In the genomic region with DNA sequence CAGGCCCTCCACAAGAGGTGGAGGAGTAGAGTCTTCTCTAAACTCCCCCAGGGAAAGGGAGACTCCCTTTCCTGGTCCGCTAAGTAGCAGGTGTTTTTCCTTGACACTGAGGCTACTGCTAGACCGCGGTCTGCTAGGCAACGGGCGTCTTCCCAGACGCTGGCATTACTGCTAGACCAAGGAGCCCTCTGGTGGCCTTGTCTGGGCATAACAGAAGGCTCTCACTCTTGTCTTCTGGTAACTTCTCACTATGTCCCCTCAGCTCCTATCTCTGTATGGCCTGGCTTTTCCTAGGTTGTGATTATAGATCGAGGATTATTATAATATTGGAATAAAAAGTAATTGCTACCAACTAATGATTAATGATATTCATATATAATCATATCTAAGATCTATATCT, we compare ENCODE assay signal across 8 cellular contexts. TPM values are rescaled to one million over a fixed set of nuclear protein-coding genes. Genes with fewer than 3 reads are reported as not detected.
DNase-seq lines count a peak whose midpoint lies in the region; ATAC-seq and TF ChIP-seq lines count a peak whose summit lies in the region.
"Not testable (repeated sequence)": the region's sequence is repeated elsewhere in the genome, so short reads cannot be mapped to it uniquely, and the experiment has no call there.

No MANE protein-coding gene starts in this region.

- H3K9me2 ChIP-seq in SK-N-SH: not testable (repeated sequence)

- H3K9me3 Mint-ChIP-seq in CD4-positive, alpha-beta T cell: peaks cover 19% of the 10 kb centered on the region
- peaks cover 36% of the 10 kb centered on the region for H3K9me3 Mint-ChIP-seq in activated T-cell treated with anti-CD3 and anti-CD28 coated beads, Interleukin-2, amount 50 U/mL, for 24 hours
- H3K9me3 Mint-ChIP-seq in naive thymus-derived CD8-positive, alpha-beta T cell: peaks cover 0 to 72% (median 32%) of the 10 kb centered on the region in 9 donors

- H3K4me2 ChIP-seq in KMS-11, SK-N-SH: not testable (repeated sequence)

- H3K79me2 ChIP-seq in KMS-11 (ENCODE audit: insufficient read depth, low read depth); SK-N-SH (ENCODE audit: insufficient read depth): not testable (repeated sequence)

- H3K27ac ChIP-seq in CD4-positive, alpha-beta T cell (ENCODE audit: low read depth, low read length); KMS-11; SK-N-SH (ENCODE audit: low read depth in 2 of 2, low read length in 1 of 2); heart right ventricle: not testable (repeated sequence)

- TF ChIP-seq EP300 in SK-N-SH (IDR thresholded peaks at IDR 0.05; ENCODE audit: borderline replicate concordance in 1 of 2, low read depth in 1 of 2, low read length in 1 of 2): not testable (repeated sequence)

- not testable (repeated sequence) for H4K20me1 ChIP-seq in KMS-11 (ENCODE audit: insufficient read depth); SK-N-SH (ENCODE audit: insufficient read depth)

- H3K27me3 ChIP-seq in CD4-positive, alpha-beta T cell (ENCODE audit: control insufficient read depth, insufficient read depth, low read length); KMS-11 (ENCODE audit: insufficient read depth, low read depth); SK-N-SH (ENCODE audit: insufficient read depth); heart right ventricle: not testable (repeated sequence)

- CTCF ChIA-PET in CD4-positive, alpha-beta T cell (lab: Charles Lee): not testable (repeated sequence)
- CTCF ChIA-PET in SK-N-SH (lab: Yijun Ruan, JAX): interaction anchor here (1.0 kb wide), 1 partner anchor 15 kb away, joined by 3 read pairs; no protein-coding TSS in a partner anchor

- 81% methylated on average over 7 of the region's 7 CpGs for WGBS in SK-N-SH (ENCODE audit: low lambda C conversion rate)
- WGBS in heart right ventricle, 2 donors: 45 to 64% methylated on average over 7 of the region's 7 CpGs

- not testable (repeated sequence) for ATAC-seq in CD4-positive, alpha-beta T cell (ENCODE audit: poor library complexity); heart right ventricle; naive thymus-derived CD8-positive, alpha-beta T cell

- not testable (repeated sequence) for H3K4me3 ChIP-seq in KMS-11 (IDR thresholded peaks at IDR 0.05; ENCODE audit: insufficient read depth, low read depth, low read length); SK-N-SH (ENCODE audit: low read depth in 2 of 2, low read length in 1 of 2); heart right ventricle

- H3F3A ChIP-seq in SK-N-SH (replicated peaks; ENCODE audit: insufficient read depth): not testable (repeated sequence)

- not testable (repeated sequence) for H3K27me3 Mint-ChIP-seq in CD4-positive, alpha-beta T cell; activated T-cell treated with anti-CD3 and anti-CD28 coated beads, Interleukin-2, amount 50 U/mL, for 24 hours; naive thymus-derived CD8-positive, alpha-beta T cell

- DNase-seq in CD4-positive, alpha-beta T cell: peak in 8 of 10 experiments; percentile 4 to 37 (median 9)
- DNase-seq in SK-N-SH: not testable (repeated sequence)
- peak; percentile 55 for DNase-seq in activated T-cell treated with anti-CD3 and anti-CD28 coated beads, Interleukin-2, amount 50 U/mL, for 24 hours
- DNase-seq in central memory CD4-positive, alpha-beta T cell: peak; percentile 4
- peak; percentile 60 to 67 for DNase-seq in heart right ventricle
- peak in 7 of 10 donors; percentile 1 to 34 (median 9) for DNase-seq in naive thymus-derived CD8-positive, alpha-beta T cell
- DNase-seq in stimulated activated naive CD4-positive, alpha-beta T cell treated with Interleukin-2 at 50 U/mL for 16 hours (lab: John Stamatoyannopoulos, UW): peak; percentile 9

- not testable (repeated sequence) for H3K27ac Mint-ChIP-seq in CD4-positive, alpha-beta T cell; activated T-cell treated with anti-CD3 and anti-CD28 coated beads, Interleukin-2, amount 50 U/mL, for 24 hours; naive thymus-derived CD8-positive, alpha-beta T cell

- H3K36me3 ChIP-seq in KMS-11 (ENCODE audit: insufficient read depth): not testable (repeated sequence)
- H3K36me3 ChIP-seq in SK-N-SH (replicated peaks in 1 of 2; ENCODE audit: control insufficient read depth in 1 of 2, insufficient read depth in 2 of 2, low read length in 1 of 2) (peaks cover 15 to 72% of the 10 kb centered on the region in 2 experiments), heart right ventricle (peaks cover 0 to 86% (median 20%) of the 10 kb centered on the region in 9 donors)

- H3K4me1 ChIP-seq in KMS-11 (ENCODE audit: low read depth, poor library complexity, severe bottlenecking); SK-N-SH (ENCODE audit: control insufficient read depth in 1 of 2, insufficient read depth in 2 of 2, low read depth in 1 of 2, low read length in 1 of 2); heart right ventricle: not testable (repeated sequence)

- H3K9me3 ChIP-seq in CD4-positive, alpha-beta T cell (ENCODE audit: control insufficient read depth, low read length): peaks cover 58% of the 10 kb centered on the region
- peaks cover 45% of the 10 kb centered on the region for H3K9me3 ChIP-seq in SK-N-SH
- H3K9me3 ChIP-seq in heart right ventricle: peaks cover 0 to 99% (median 29%) of the 10 kb centered on the region in 11 donors

- peak; percentile 44 for TF ChIP-seq CTCF in CD4-positive, alpha-beta T cell (IDR thresholded peaks at IDR 0.05)
- TF ChIP-seq CTCF in KMS-11 (conservative IDR thresholded peaks at IDR 0.05; ENCODE audit: low read depth, low read length): 0 out of 2 replicates have a peak, but pooled peaks have one; percentile 37
- TF ChIP-seq CTCF in SK-N-SH (IDR thresholded peaks at IDR 0.05): peak; percentile 33; the same call in 1 of the 2 replicates
- TF ChIP-seq CTCF in heart right ventricle (IDR thresholded peaks at IDR 0.05): peak; percentile 39 to 76 (median 66)

- not testable (repeated sequence) for TF ChIP-seq RAD21 in SK-N-SH (IDR thresholded peaks at IDR 0.05; ENCODE audit: low read length)

- POLR2A ChIA-PET in CD4-positive, alpha-beta T cell (lab: Charles Lee); SK-N-SH (lab: Yijun Ruan, JAX); naive thymus-derived CD8-positive, alpha-beta T cell (lab: Charles Lee): not testable (repeated sequence)

- not testable (repeated sequence) for H2AFZ ChIP-seq in KMS-11 (ENCODE audit: low read depth); SK-N-SH (ENCODE audit: low read depth)

- not testable (repeated sequence) for H3K4me3 Mint-ChIP-seq in CD4-positive, alpha-beta T cell; activated T-cell treated with anti-CD3 and anti-CD28 coated beads, Interleukin-2, amount 50 U/mL, for 24 hours; naive thymus-derived CD8-positive, alpha-beta T cell

- H3K9ac ChIP-seq in KMS-11, SK-N-SH: not testable (repeated sequence)

- peaks cover 83% of the 10 kb centered on the region for H3K36me3 Mint-ChIP-seq in CD4-positive, alpha-beta T cell (ENCODE audit: low read depth)
- H3K36me3 Mint-ChIP-seq in activated T-cell treated with anti-CD3 and anti-CD28 coated beads, Interleukin-2, amount 50 U/mL, for 24 hours (ENCODE audit: low read depth): peaks cover 86% of the 10 kb centered on the region
- H3K36me3 Mint-ChIP-seq in naive thymus-derived CD8-positive, alpha-beta T cell: peaks cover 34 to 71% (median 58%) of the 10 kb centered on the region in 3 donors

- not testable (repeated sequence) for H3K4me1 Mint-ChIP-seq in CD4-positive, alpha-beta T cell (ENCODE audit: low read depth); activated T-cell treated with anti-CD3 and anti-CD28 coated beads, Interleukin-2, amount 50 U/mL, for 24 hours (ENCODE audit: low read depth); naive thymus-derived CD8-positive, alpha-beta T cell

- intact Hi-C loops in CD4-positive, alpha-beta T cell (cut with DNase I, micrococcal nuclease): loop anchor here in 1 of 2 experiments (10.0 kb wide), 1 partner anchor 46 kb away; no protein-coding TSS in a partner anchor
- intact Hi-C loops in heart right ventricle (cut with DNase I): loop anchor here in 1 of 10 donors (10.0 kb wide), 1 partner anchor 396 kb away; the partner anchor contains the start of gene CILP2

RNA-seq across cellular contexts. Expression of gene ZNF93, which starts 29.7 kb away (rescaled TPM):
- 1 to 10 TPM; 4.4 to 5.4 TPM for total RNA-seq in CD4-positive, alpha-beta T cell
- polyA plus RNA-seq in SK-N-SH (2012; rRNA removed): 4.3 and 6.7 TPM in 2 replicates
- polyA plus RNA-seq in SK-N-SH (2012; cell fraction: cytosol; rRNA removed): 5.8 and 6.2 TPM in 2 replicates
- polyA plus RNA-seq in SK-N-SH (2012; cell fraction: nucleus; rRNA removed): 5.3 and 8.7 TPM in 2 replicates
- total RNA-seq in heart right ventricle: 1 to 10 TPM; 1.1 to 3.3 (median 1.9) TPM
- polyA plus RNA-seq in heart right ventricle: 1 to 10 TPM; 1.1 to 2.6 TPM
- 10 to 100 TPM; 11.7 to 12.5 TPM for total RNA-seq in naive thymus-derived CD8-positive, alpha-beta T cell
- 10 to 100 TPM in 2 of 3 donors, 1 to 10 TPM in 1; 7.7 to 11.5 (median 11.2) TPM for polyA plus RNA-seq in naive thymus-derived CD8-positive, alpha-beta T cell
